In the genomic region with DNA sequence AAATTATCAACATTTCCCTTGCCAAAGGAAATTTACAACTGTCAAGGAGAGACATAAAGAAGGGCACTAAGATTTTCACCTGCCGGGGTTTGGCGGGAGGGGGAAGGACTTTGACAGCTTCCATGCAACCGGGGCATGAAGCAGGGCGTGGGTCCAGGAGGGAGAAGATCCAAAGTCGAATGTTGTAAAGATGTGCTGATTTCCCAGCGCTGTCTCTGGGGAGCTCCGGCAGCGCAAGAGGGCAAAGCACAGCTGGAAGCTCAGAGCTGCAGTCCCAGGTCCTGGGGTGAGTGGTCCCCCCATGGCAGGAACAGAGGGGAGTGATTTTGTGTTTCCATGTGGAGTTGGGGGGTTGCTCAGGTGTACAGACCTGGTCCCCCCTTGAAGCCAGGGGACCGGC, we compare ENCODE assay signal across 17 cellular contexts. TPM values are rescaled to one million over a fixed set of nuclear protein-coding genes. Genes with fewer than 3 reads are reported as not detected.
"Had no signal": no experiment of that assay in that cellular context is flagged by ENCODE, and none has a peak within 500 bp of the region (broad histone marks: within the 10 kb centered on the region; RNA-seq: fewer than 3 reads in every experiment).

A gene (plus strand): TSS at position 198 of the 400 bp plus-strand sequence. CDS start 5,003 bp downstream, outside the sequence.

- H3K27ac ChIP-seq: ascending aorta, cardiac muscle cell, heart right ventricle, thyroid gland had no signal

- H3K27me3 ChIP-seq: ascending aorta, cardiac muscle cell, heart right ventricle, thyroid gland had no signal

- H3K9me3 ChIP-seq: ascending aorta, heart right ventricle, thyroid gland had no signal

- ATAC-seq: naive thymus-derived CD4-positive, alpha-beta T cell had no signal

- H3K9me3 Mint-ChIP-seq: activated CD4-positive, alpha-beta memory T cell treated with anti-CD3 and anti-CD28 coated beads, Interleukin-2, amount 10 ng/mL, durations not matched to agents 7 days and 5 days; activated naive CD8-positive, alpha-beta T cell treated with anti-CD3 and anti-CD28 coated beads, Interleukin-2, amount 10 ng/mL, durations not matched to agents 7 days and 5 days; naive thymus-derived CD4-positive, alpha-beta T cell had no signal

- H3K27me3 Mint-ChIP-seq: activated naive CD8-positive, alpha-beta T cell treated with anti-CD3 and anti-CD28 coated beads, Interleukin-2, amount 10 ng/mL, durations not matched to agents 7 days and 5 days; naive thymus-derived CD4-positive, alpha-beta T cell had no signal

- H3K4me1 ChIP-seq: ascending aorta had no signal

- H3K36me3 Mint-ChIP-seq: activated naive CD8-positive, alpha-beta T cell treated with anti-CD3 and anti-CD28 coated beads, Interleukin-2, amount 10 ng/mL, durations not matched to agents 7 days and 5 days; naive thymus-derived CD4-positive, alpha-beta T cell had no signal

- H3K4me3 ChIP-seq: ascending aorta, cardiac muscle cell, heart right ventricle, lung, thyroid gland had no signal

- DNase-seq: activated CD4-positive, alpha-beta memory T cell treated with anti-CD3 and anti-CD28 coated beads, Interleukin-2, amount 10 ng/mL, durations not matched to agents 7 days and 5 days; activated gamma-delta T cell; activated naive CD8-positive, alpha-beta T cell treated with anti-CD3 and anti-CD28 coated beads, Interleukin-2, amount 10 ng/mL, durations not matched to agents 7 days and 5 days; activated T-cell treated with anti-CD3 and anti-CD28 coated beads, Interleukin-2, amount 50 U/mL, for 48 hours; effector CD4-positive, alpha-beta T cell; heart right ventricle; kidney glomerular epithelial cell; naive thymus-derived CD4-positive, alpha-beta T cell; T-helper 9 cell; thyroid gland had no signal

- H3K36me3 ChIP-seq: ascending aorta, cardiac muscle cell, heart right ventricle, thyroid gland had no signal

- H3K27ac Mint-ChIP-seq: activated CD4-positive, alpha-beta memory T cell treated with anti-CD3 and anti-CD28 coated beads, Interleukin-2, amount 10 ng/mL, durations not matched to agents 7 days and 5 days; activated naive CD8-positive, alpha-beta T cell treated with anti-CD3 and anti-CD28 coated beads, Interleukin-2, amount 10 ng/mL, durations not matched to agents 7 days and 5 days; naive thymus-derived CD4-positive, alpha-beta T cell had no signal

- H3K4me1 Mint-ChIP-seq: activated CD4-positive, alpha-beta memory T cell treated with anti-CD3 and anti-CD28 coated beads, Interleukin-2, amount 10 ng/mL, durations not matched to agents 7 days and 5 days; activated naive CD8-positive, alpha-beta T cell treated with anti-CD3 and anti-CD28 coated beads, Interleukin-2, amount 10 ng/mL, durations not matched to agents 7 days and 5 days; naive thymus-derived CD4-positive, alpha-beta T cell had no signal

- H3K4me3 Mint-ChIP-seq: activated CD4-positive, alpha-beta memory T cell treated with anti-CD3 and anti-CD28 coated beads, Interleukin-2, amount 10 ng/mL, durations not matched to agents 7 days and 5 days; activated naive CD8-positive, alpha-beta T cell treated with anti-CD3 and anti-CD28 coated beads, Interleukin-2, amount 10 ng/mL, durations not matched to agents 7 days and 5 days; naive thymus-derived CD4-positive, alpha-beta T cell had no signal

RNA-seq across cellular contexts. Expression of the gene that starts here (rescaled TPM):
- total RNA-seq: activated CD4-positive, alpha-beta memory T cell treated with anti-CD3 and anti-CD28 coated beads, Interleukin-2, amount 10 ng/mL, durations not matched to agents 7 days and 5 days; activated naive CD8-positive, alpha-beta T cell treated with anti-CD3 and anti-CD28 coated beads, Interleukin-2, amount 10 ng/mL, durations not matched to agents 7 days and 5 days; ascending aorta; cardiac muscle cell; fibroblast of lung; frontal cortex; heart right ventricle; lung; naive thymus-derived CD4-positive, alpha-beta T cell; osteocyte; renal cortical epithelial cell; thyroid gland had no signal
